16 cellular contexts compared by ENCODE assay signal in genomic region chr5:174690256-174690655, GRCh38. TPM values are rescaled to one million over a fixed set of nuclear protein-coding genes. Genes with fewer than 3 reads are reported as not detected.
DNase-seq lines count a peak whose midpoint lies in the region; ATAC-seq, FAIRE-seq and TF ChIP-seq lines count a peak whose summit lies in the region.
"Had no signal": no experiment of that assay in that cellular context is flagged by ENCODE, and none has a peak within 500 bp of the region (broad histone marks: within the 10 kb centered on the region; RNA-seq: fewer than 3 reads in every experiment).

No MANE protein-coding gene starts in this region.

- H3K4me2 ChIP-seq in HepG2 (ENCODE audit: low read depth, low read length): no peak overlapping the region; the same call in 1 of the 2 replicates

- peak; percentile 53 for ATAC-seq in HepG2
- ATAC-seq in GM21786 (IDR thresholded peaks at IDR 0.05; ENCODE audit: unreplicated experiment): no peak
- ATAC-seq: activated CD4-positive, CD25-positive, alpha-beta regulatory T cell treated with anti-CD3 and anti-CD28 coated beads, Interleukin-2, amount 50 U/mL, for 24 hours; left lung had no signal

- no peak overlapping the region for H3K27ac ChIP-seq in HEK293 (ENCODE audit: extremely low read depth, low read depth, low read length)
- H3K27ac ChIP-seq in HepG2 (ENCODE audit: extremely low read length, insufficient read depth, low read length): no peak overlapping the region
- no peak overlapping the region for H3K27ac ChIP-seq in esophagus squamous epithelium
- no peak overlapping the region for H3K27ac ChIP-seq in breast epithelium
- H3K27ac ChIP-seq: ascending aorta, left lung had no signal

- TF ChIP-seq CTCF in HEK293 (tag by site-specific recombination; IDR thresholded peaks at IDR 0.05) (no peak), bronchial epithelial cell (IDR thresholded peaks at IDR 0.05; ENCODE audit: insufficient read depth, low read length, severe bottlenecking) (no peak), HepG2 (CRISPR knock-in tag; IDR thresholded peaks at IDR 0.05) (no peak), esophagus squamous epithelium (IDR thresholded peaks at IDR 0.05) (no peak), breast epithelium (IDR thresholded peaks at IDR 0.05) (no peak)

- CTCF ChIA-PET in HEK293 (lab: Yijun Ruan, JAX) (interaction anchor here (0.6 to 1.0 kb wide), 3 partner anchors 11 to 169 kb away, joined by 3 to 4 read pairs (median 4); no protein-coding TSS in a partner anchor), HepG2 (lab: Yijun Ruan, JAX; ENCODE audit: low intra/inter-chr PET ratio, low total read pairs) (no interaction called here)

- H3K4me3 ChIP-seq in HEK293 (ENCODE audit: low read depth, low read length): no peak overlapping the region
- H3K4me3 ChIP-seq in bronchial epithelial cell (ENCODE audit: low read depth, low read length): no peak overlapping the region
- no peak overlapping the region for H3K4me3 ChIP-seq in HepG2 (replicated peaks in 1 of 3; ENCODE audit: insufficient read depth in 1 of 3, low read depth in 2 of 3, low read length in 3 of 3)
- no peak overlapping the region for H3K4me3 ChIP-seq in esophagus squamous epithelium
- no peak overlapping the region for H3K4me3 ChIP-seq in breast epithelium
- H3K4me3 ChIP-seq: ascending aorta, left lung had no signal

- H3K27me3 ChIP-seq in bronchial epithelial cell (ENCODE audit: control insufficient read depth, insufficient read depth, low read length) (peaks cover 15% of the 10 kb centered on the region), HepG2 (ENCODE audit: control insufficient read depth in 1 of 2, insufficient read depth in 2 of 2, low read length in 2 of 2) (peaks cover 0 to 37% of the 10 kb centered on the region in 2 experiments), esophagus squamous epithelium (peaks cover 0 to 99% (median 16%) of the 10 kb centered on the region in 4 donors), breast epithelium (peaks cover 0 to 38% of the 10 kb centered on the region in 2 donors)
- H3K27me3 ChIP-seq: ascending aorta had no signal

- no TSS peak for BruUV-seq in HepG2 (replicated peaks; lab: Mats Ljungman, UMichigan)

- FAIRE-seq in bronchial epithelial cell (lab: Jason Lieb, UNC): peak; percentile 28
- FAIRE-seq in HepG2 (lab: Jason Lieb, UNC): no peak

- in situ Hi-C loops in HepG2 (cut with HindIII; ENCODE audit: extremely low pct_ligation_motif_present, low pct_unique_long_range_greater_than_20kb): no loop called here

- H3K4me1 ChIP-seq in HEK293 (ENCODE audit: control insufficient read depth, insufficient read depth, low read length): peaks cover 18% of the 10 kb centered on the region
- H3K4me1 ChIP-seq in HepG2 (ENCODE audit: insufficient read depth, low read length): peaks cover 27% of the 10 kb centered on the region
- peaks cover 0 to 17% (median 0%) of the 10 kb centered on the region in 3 donors for H3K4me1 ChIP-seq in esophagus squamous epithelium
- H3K4me1 ChIP-seq in breast epithelium: no peaks in the 10 kb centered on the region
- H3K4me1 ChIP-seq: left lung had no signal

- no peak for TF ChIP-seq RAD21 in HepG2 (CRISPR knock-in tag; IDR thresholded peaks at IDR 0.05)

- H3K79me2 ChIP-seq in HepG2 (ENCODE audit: insufficient read depth, low read length): no peaks in the 10 kb centered on the region

- DNase-seq in AG20443 (ENCODE audit: low spot score): peak; percentile 51
- DNase-seq in bronchial epithelial cell (ENCODE audit: low read depth): no peak
- no peak for DNase-seq in HepG2 (ENCODE audit: low spot score)
- DNase-seq in esophagus squamous epithelium (lab: John Stamatoyannopoulos, UW): no peak
- no peak for DNase-seq in dermis blood vessel endothelial cell
- DNase-seq in breast epithelium (ENCODE audit: low spot score in 2 of 2): no peak
- DNase-seq: activated gamma-delta T cell treated with Interleukin-2 at 50 U/mL for 16 hours; left lung; NCI-H1930; NCI-H526 treated with DMSO at 0.1 percent for 48 hours; stimulated activated CD4-positive, alpha-beta T cell treated with anti-CD3 and anti-CD28 coated beads, Interleukin-12 subunit alpha, Interleukin-12 subunit beta, amount 100 ng/mL, for 4 hours; stimulated activated naive CD4-positive, alpha-beta T cell had no signal

- 32% methylated on average over 9 of the region's 10 CpGs for WGBS in HepG2 (ENCODE audit: low lambda C conversion rate)
- 37 to 43% methylated on average over 9 to 10 of the region's 10 CpGs for WGBS in esophagus squamous epithelium, 2 donors

- H3K9me3 ChIP-seq in HEK293 (ENCODE audit: control insufficient read depth, insufficient read depth, low read depth, low read length): no peaks in the 10 kb centered on the region
- H3K9me3 ChIP-seq in HepG2 (ENCODE audit: low read length): no peaks in the 10 kb centered on the region
- H3K9me3 ChIP-seq in esophagus squamous epithelium: no peaks in the 10 kb centered on the region
- H3K9me3 ChIP-seq in breast epithelium: no peaks in the 10 kb centered on the region
- H3K9me3 ChIP-seq: ascending aorta, left lung had no signal

- TF ChIP-seq EP300 in HepG2 (IDR thresholded peaks at IDR 0.05; ENCODE audit: low read depth in 2 of 2, low read length in 2 of 2) (no peak), HepG2 (CRISPR knock-in tag; IDR thresholded peaks at IDR 0.05; ENCODE audit: borderline replicate concordance) (no peak)

- POLR2A ChIA-PET in HEK293 (lab: Yijun Ruan, JAX) (no interaction called here), HepG2 (lab: Yijun Ruan, JAX) (no interaction called here)

- H3K36me3 ChIP-seq in HEK293 (ENCODE audit: control insufficient read depth in 2 of 2, insufficient read depth in 1 of 2, low read length in 2 of 2) (no peaks in the 10 kb centered on the region), bronchial epithelial cell (ENCODE audit: control insufficient read depth, insufficient read depth, low read length) (no peaks in the 10 kb centered on the region), HepG2 (replicated peaks in 1 of 2; ENCODE audit: control insufficient read depth in 1 of 2, insufficient read depth in 2 of 2, low read length in 2 of 2) (no peaks in the 10 kb centered on the region), esophagus squamous epithelium (no peaks in the 10 kb centered on the region), breast epithelium (no peaks in the 10 kb centered on the region)
- H3K36me3 ChIP-seq: ascending aorta, left lung had no signal

- intact Hi-C loops in HepG2 (cut with micrococcal nuclease; ENCODE audit: unreplicated experiment) (no loop called here), esophagus squamous epithelium (cut with DNase I) (no loop called here), breast epithelium (cut with DNase I; ENCODE audit: low total_unique reads) (no loop called here)

- no peaks in the 10 kb centered on the region for H4K20me1 ChIP-seq in HepG2 (ENCODE audit: insufficient read depth, low read length)

- TF ChIP-seq POLR2A in HepG2 (IDR thresholded peaks at IDR 0.05; ENCODE audit: insufficient read depth in 1 of 2, low read depth in 2 of 2, low read length in 2 of 2) (no peak), esophagus squamous epithelium (IDR thresholded peaks at IDR 0.05) (no peak), breast epithelium (IDR thresholded peaks at IDR 0.05) (no peak)

- H2AFZ ChIP-seq in HepG2 (ENCODE audit: low read length): no peak overlapping the region

- no peak overlapping the region for H3K9ac ChIP-seq in HepG2 (ENCODE audit: insufficient read depth, low read depth, low read length)

TF ChIP-seq in HEK293, 187 proteins besides CTCF, POLR2A, EP300 and RAD21 (continues in another document):
- TF ChIP-seq TCF7L2 (IDR thresholded peaks at IDR 0.05; ENCODE audit: borderline replicate concordance, low read depth, low read length): no peak

TF ChIP-seq in HepG2, 621 proteins besides CTCF, POLR2A, EP300 and RAD21 (continues in another document):
- no peak for TF ChIP-seq MYNN (CRISPR knock-in tag; IDR thresholded peaks at IDR 0.05; ENCODE audit: low read depth)
- TF ChIP-seq AKAP8 (CRISPR knock-in tag; IDR thresholded peaks at IDR 0.05): no peak
- no peak for TF ChIP-seq ATAD3A (CRISPR knock-in tag; IDR thresholded peaks at IDR 0.05)
- TF ChIP-seq NR2F2 (IDR thresholded peaks at IDR 0.05; ENCODE audit: borderline replicate concordance, low read depth): no peak

RNA-seq across cellular contexts. Expression of gene MSX2, which starts 34.1 kb away (rescaled TPM):
- total RNA-seq in bronchial epithelial cell (not detected in 2 replicates), HepG2 (2016; rRNA removed; fragmentation: Illumina TruSeq; extraction: Trizol) (not detected in 2 replicates), esophagus squamous epithelium (1 to 10 TPM in 2 of 4 donors, under 1 TPM in 1, not detected in 1; 0.19 to 2.5 (median 1.6) TPM), dermis blood vessel endothelial cell (0.05 and 0.17 TPM in 2 replicates), breast epithelium (10 to 100 TPM in 2 of 3 donors, 1 to 10 TPM in 1; 1.6 to 12.7 (median 11.5) TPM)
- not detected in 2 replicates for total RNA-seq in HepG2 (2016; cell fraction: cytosol; rRNA removed; fragmentation: Illumina TruSeq; extraction: Trizol; ENCODE audit: low read depth)
- not detected in 2 replicates for total RNA-seq in HepG2 (2016; cell fraction: insoluble cytoplasmic fraction; rRNA removed; fragmentation: Illumina TruSeq; extraction: Trizol)
- total RNA-seq in HepG2 (2016; cell fraction: membrane; rRNA removed; fragmentation: Illumina TruSeq; extraction: Trizol): not detected in 2 replicates
- not detected in 2 replicates for total RNA-seq in HepG2 (2016; cell fraction: nucleus; rRNA removed; fragmentation: Illumina TruSeq; extraction: Trizol)
- polyA plus RNA-seq in HepG2 (2011; rRNA removed): not detected in 2 replicates
- not detected in 2 replicates for polyA plus RNA-seq in HepG2 (2011; cell fraction: cytosol; rRNA removed)
- polyA plus RNA-seq in HepG2 (2011; cell fraction: nucleus; rRNA removed): not detected in 2 replicates
- not detected in 2 replicates for polyA plus RNA-seq in HepG2 (2012)
- not detected in 2 replicates for polyA plus RNA-seq in HepG2 (2016; cell fraction: cytosol; fragmentation: Illumina TruSeq; extraction: Trizol; ENCODE audit: low read depth)
- polyA plus RNA-seq in HepG2 (2016; cell fraction: insoluble cytoplasmic fraction; fragmentation: Illumina TruSeq; extraction: Trizol; ENCODE audit: low read depth): not detected in 2 replicates
- polyA plus RNA-seq in HepG2 (2016; cell fraction: membrane; fragmentation: Illumina TruSeq; extraction: Trizol; ENCODE audit: low read depth): not detected in 2 replicates
- polyA plus RNA-seq in HepG2 (2016; cell fraction: nucleus; fragmentation: Illumina TruSeq; extraction: Trizol; ENCODE audit: insufficient read depth, low read depth): not detected in 2 replicates
- polyA minus RNA-seq in HepG2 (2011; rRNA and poly(A)+ RNA removed; ENCODE audit: low replicate concordance): 2.3 TPM in 1 of 2 replicates, not detected in the other
- not detected in 2 replicates for polyA minus RNA-seq in HepG2 (2011; cell fraction: cytosol; rRNA and poly(A)+ RNA removed)
- polyA minus RNA-seq in HepG2 (2011; cell fraction: nucleus; rRNA and poly(A)+ RNA removed): not detected in 2 replicates
- total RNA-seq: ascending aorta had no signal
